In the genomic region with DNA sequence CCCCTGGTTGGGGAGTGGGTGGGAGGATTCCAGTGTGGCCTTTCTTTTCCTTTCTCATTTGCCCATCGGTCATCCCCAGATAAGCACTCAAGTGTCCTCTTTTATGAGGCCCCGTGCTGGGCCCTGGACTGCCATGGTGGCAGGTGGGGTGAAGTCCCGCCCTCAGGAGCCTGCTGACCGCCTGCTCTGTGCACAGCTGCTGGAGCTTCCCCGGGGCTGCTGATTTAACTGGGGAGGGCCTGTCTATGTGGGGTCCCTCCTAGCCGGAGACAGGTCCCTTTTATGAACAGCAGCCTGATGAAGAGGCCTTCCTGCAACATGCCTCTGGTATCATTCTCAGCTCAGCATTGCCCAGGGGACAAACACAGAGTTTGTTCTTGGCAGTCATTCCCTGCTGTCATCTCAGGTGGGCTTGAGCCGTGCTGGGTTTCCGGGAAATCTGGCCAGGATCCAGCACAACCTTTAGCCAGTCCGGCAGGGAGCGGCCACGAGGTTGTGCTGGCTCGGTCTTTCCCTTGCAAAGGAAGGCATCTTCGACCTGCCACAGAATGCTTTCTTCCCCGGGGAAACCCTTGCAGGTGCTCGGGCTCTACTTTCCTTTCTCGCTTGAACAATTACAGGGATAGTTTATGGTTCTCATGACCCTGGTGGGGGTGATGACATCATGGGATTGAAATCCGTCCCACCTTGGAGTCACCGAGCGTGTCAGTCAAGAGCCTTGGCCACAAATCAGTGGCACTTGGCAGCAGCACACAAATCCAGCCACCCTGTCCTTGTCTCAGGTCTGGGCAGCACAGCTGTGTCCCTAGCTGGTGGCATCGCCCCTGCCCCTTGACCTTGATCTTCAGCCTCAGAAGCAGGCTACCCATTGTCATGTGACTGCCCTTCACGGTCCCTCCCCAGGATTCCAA, we compare ENCODE assay signal across 14 cellular contexts. TPM values are rescaled to one million over a fixed set of nuclear protein-coding genes. Genes with fewer than 3 reads are reported as not detected.
DNase-seq lines count a peak whose midpoint lies in the region; ATAC-seq and TF ChIP-seq lines count a peak whose summit lies in the region.
"Had no signal": no experiment of that assay in that cellular context is flagged by ENCODE, and none has a peak within 500 bp of the region (broad histone marks: within the 10 kb centered on the region; RNA-seq: fewer than 3 reads in every experiment).

No MANE protein-coding gene starts in this region.

- H3K36me3 ChIP-seq in H7 (replicated peaks; ENCODE audit: control insufficient read depth, insufficient read depth, low read length): no peaks in the 10 kb centered on the region
- H3K36me3 ChIP-seq: right lobe of liver had no signal

- TF ChIP-seq CTCF in endothelial cell (IDR thresholded peaks at IDR 0.05; ENCODE audit: unreplicated experiment): no peak

- H3K27ac Mint-ChIP-seq in endothelial cell (ENCODE audit: unreplicated experiment): no peak overlapping the region
- H3K27ac Mint-ChIP-seq: activated CD8-positive, alpha-beta T cell treated with anti-CD3 and anti-CD28 coated beads, Interleukin-2, amount 10 ng/mL, durations not matched to agents 7 days and 5 days had no signal

- no peak overlapping the region for H3K4me3 ChIP-seq in H7 (ENCODE audit: insufficient read depth, low read depth, low read length)
- H3K4me3 ChIP-seq: right lobe of liver, SK-N-MC had no signal

- peak; percentile 31 for DNase-seq in H7
- DNase-seq in NCI-H510A (lab: John Stamatoyannopoulos, UW): peak; percentile 72
- peak; percentile 27 for DNase-seq in germinal center (ENCODE audit: low spot score)
- DNase-seq in renal cortical epithelial cell (ENCODE audit: low read depth): peak; percentile 84
- DNase-seq in GDM1 (lab: John Stamatoyannopoulos, UW): no peak
- no peak for DNase-seq in HUDEP-2 (lab: John Stamatoyannopoulos, UW; ENCODE audit: unreplicated experiment in 76 of 76)
- no peak for DNase-seq in endothelial cell (ENCODE audit: low spot score)
- DNase-seq: activated CD8-positive, alpha-beta T cell treated with anti-CD3 and anti-CD28 coated beads, Interleukin-2, amount 10 ng/mL, durations not matched to agents 7 days and 5 days; NCI-H1105 treated with DMSO at 0.1 percent for 48 hours had no signal

- H3K27me3 Mint-ChIP-seq in endothelial cell (ENCODE audit: unreplicated experiment): peaks cover 6% of the 10 kb centered on the region

- peaks cover 14% of the 10 kb centered on the region for H3K4me1 Mint-ChIP-seq in endothelial cell (ENCODE audit: unreplicated experiment)

- no peak overlapping the region for H3K4me3 Mint-ChIP-seq in endothelial cell (ENCODE audit: unreplicated experiment)
- H3K4me3 Mint-ChIP-seq: activated CD8-positive, alpha-beta T cell treated with anti-CD3 and anti-CD28 coated beads, Interleukin-2, amount 10 ng/mL, durations not matched to agents 7 days and 5 days had no signal

- peaks cover 4% of the 10 kb centered on the region for H3K36me3 Mint-ChIP-seq in endothelial cell (ENCODE audit: low read depth, unreplicated experiment)

- H3K27me3 ChIP-seq in H7 (ENCODE audit: control insufficient read depth, insufficient read depth, low read length): no peaks in the 10 kb centered on the region
- H3K27me3 ChIP-seq: right lobe of liver had no signal

- H3K9me3 Mint-ChIP-seq in endothelial cell (ENCODE audit: unreplicated experiment): no peaks in the 10 kb centered on the region

- no peak for ATAC-seq in HG03521 (IDR thresholded peaks at IDR 0.05; ENCODE audit: unreplicated experiment)
- ATAC-seq: activated CD8-positive, alpha-beta T cell treated with anti-CD3 and anti-CD28 coated beads, Interleukin-2, amount 10 ng/mL, durations not matched to agents 7 days and 5 days had no signal

RNA-seq across cellular contexts. Expression of a gene that starts 20.1 kb away (rescaled TPM):
- 4.5 and 4.7 TPM in 2 replicates for total RNA-seq in H7 (2014; rRNA removed; shearing (Covaris generic))
- total RNA-seq in renal cortical epithelial cell (35.1 and 137 TPM in 2 replicates), endothelial cell (ENCODE audit: unreplicated experiment) (8.7 TPM)
- total RNA-seq: activated CD8-positive, alpha-beta T cell treated with anti-CD3 and anti-CD28 coated beads, Interleukin-2, amount 10 ng/mL, durations not matched to agents 7 days and 5 days; Daoy; endothelial cell of umbilical vein had no signal

Comparison
In these comparisons a context has a peak if more than half of its experiments do, and no peak if none do; other contexts are left out.
1. DNase-seq: peak in H7 (single experiment), NCI-H510A (single experiment), germinal center (single experiment) and renal cortical epithelial cell (single experiment); none in GDM1 (single experiment), HUDEP-2 (0 of 76) and endothelial cell (single experiment).